ENCODE assay signal across 9 cellular contexts in the genomic region with DNA sequence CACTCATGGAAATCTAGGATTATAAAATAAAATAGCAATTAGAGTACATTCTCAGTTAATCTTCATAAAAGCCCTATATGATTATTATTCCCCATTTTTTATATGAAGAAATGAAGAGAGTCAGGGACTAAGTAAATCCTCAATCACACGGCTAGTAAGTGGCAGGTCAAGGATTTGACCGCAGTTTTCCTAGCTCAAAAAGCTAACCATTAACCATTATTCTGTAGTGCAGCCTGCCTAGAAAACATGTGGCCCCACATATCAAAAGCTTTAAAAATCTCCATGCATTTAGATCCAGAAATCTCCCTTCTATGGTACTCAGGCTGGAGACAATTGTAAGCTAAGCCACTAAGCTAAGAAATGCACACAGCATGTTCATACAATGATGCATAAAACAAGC. TPM values are rescaled to one million over a fixed set of nuclear protein-coding genes. Genes with fewer than 3 reads are reported as not detected.
"Had no signal": no experiment of that assay in that cellular context is flagged by ENCODE, and none has a peak within 500 bp of the region (broad histone marks: within the 10 kb centered on the region; RNA-seq: fewer than 3 reads in every experiment).

No MANE protein-coding gene starts in this region.

- DNase-seq: H9, HCEC 1CT, IMR-90 had no signal

- H2AFZ ChIP-seq: GM23338 had no signal

- H3K4me3 ChIP-seq: GM23338, K562 had no signal

- FAIRE-seq: H1, H54, K562 had no signal

- H3K4me2 ChIP-seq: GM23338 had no signal

- ATAC-seq: GM23338, K562 had no signal

- H3K27ac ChIP-seq: HL-60 had no signal

RNA-seq across cellular contexts. Expression of a gene that starts 21.4 kb away (rescaled TPM):
- total RNA-seq: HT1080 had no signal
